9 cellular contexts compared by ENCODE assay signal in the genomic region with DNA sequence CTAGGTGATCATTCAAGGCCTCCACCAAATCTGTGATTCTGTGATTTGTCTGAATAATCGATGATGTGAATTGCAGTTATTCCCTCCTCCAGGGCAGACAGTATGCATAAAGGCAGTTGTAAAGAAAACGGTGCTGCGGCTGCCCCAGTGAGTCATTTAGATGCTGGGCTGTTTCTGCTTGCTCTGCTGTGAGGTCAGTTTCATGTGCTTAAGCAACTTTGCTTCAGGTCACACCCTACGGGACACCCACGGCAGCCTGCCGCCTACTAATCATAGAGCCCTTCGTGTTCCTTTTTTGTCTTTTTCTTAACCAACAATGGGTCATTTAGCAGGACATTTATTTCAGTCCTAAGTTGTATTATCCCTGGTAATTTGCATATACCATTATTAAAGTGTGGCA.
A peak's percentile ranks its signal among the peaks of the same experiment; 100 is the strongest.
DNase-seq lines count a peak whose midpoint lies in the region; ATAC-seq, FAIRE-seq and TF ChIP-seq lines count a peak whose summit lies in the region.
"Had no signal": no experiment of that assay in that cellular context is flagged by ENCODE, and none has a peak within 500 bp of the region (broad histone marks: within the 10 kb centered on the region; RNA-seq: fewer than 3 reads in every experiment).

No MANE protein-coding gene starts in this region.

- ATAC-seq in foreskin keratinocyte (peak; percentile 76), HG03139 (IDR thresholded peaks at IDR 0.05; ENCODE audit: unreplicated experiment) (no peak), omental fat pad (ENCODE audit: low FRiP score) (no peak)
- ATAC-seq: T-cell had no signal

- no peak for FAIRE-seq in D721Med (lab: Jason Lieb, UNC)
- FAIRE-seq: colon had no signal

- no peak for TF ChIP-seq POLR2A in spleen (IDR thresholded peaks at IDR 0.05)

- CTCF ChIA-PET in HEK293 (lab: Yijun Ruan, JAX) = no interaction called here

- peak; percentile 43 for DNase-seq in SW480 (ENCODE audit: low spot score)
- peak; percentile 43 to 80 for DNase-seq in foreskin keratinocyte
- peak; percentile 63 for DNase-seq in spleen
- DNase-seq in D721Med (ENCODE audit: insufficient read length, low spot score) = no peak
- no peak for DNase-seq in omental fat pad (ENCODE audit: low spot score)

- TF ChIP-seq CTCF in HEK293 (tag by site-specific recombination; IDR thresholded peaks at IDR 0.05) (no peak), foreskin keratinocyte (conservative IDR thresholded peaks at IDR 0.05) (no peak), spleen (IDR thresholded peaks at IDR 0.05 in 8 of 11, conservative IDR thresholded peaks at IDR 0.05 in 3 of 11) (no peak), D721Med (IDR thresholded peaks at IDR 0.05; ENCODE audit: insufficient read depth, missing control alignments) (no peak), omental fat pad (IDR thresholded peaks at IDR 0.05) (no peak)

- H3K4me1 ChIP-seq in HEK293 (ENCODE audit: control insufficient read depth, insufficient read depth, low read length) = no peaks in the 10 kb centered on the region
- no peaks in the 10 kb centered on the region for H3K4me1 ChIP-seq in foreskin keratinocyte
- H3K4me1 ChIP-seq in spleen = peaks cover 0 to 6% (median 0%) of the 10 kb centered on the region in 6 donors

- 38 to 86% (median 63%) methylated on average over 7 of the region's 7 CpGs for WGBS in spleen, 5 donors

- intact Hi-C loops in spleen (cut with DNase I; ENCODE audit: low total_unique reads) = no loop called here

- H3K27me3 ChIP-seq in foreskin keratinocyte (no peaks in the 10 kb centered on the region), spleen (replicated peaks in 1 of 7) (no peaks in the 10 kb centered on the region)

- no peaks in the 10 kb centered on the region for H3K9me3 ChIP-seq in HEK293 (ENCODE audit: control insufficient read depth, insufficient read depth, low read depth, low read length)
- no peaks in the 10 kb centered on the region for H3K9me3 ChIP-seq in spleen

- H3K27ac ChIP-seq in HEK293 (ENCODE audit: extremely low read depth, low read depth, low read length) (no peak overlapping the region), foreskin keratinocyte (no peak overlapping the region), spleen (no peak overlapping the region)

- no peaks in the 10 kb centered on the region for H3K36me3 ChIP-seq in HEK293 (ENCODE audit: control insufficient read depth in 2 of 2, insufficient read depth in 1 of 2, low read length in 2 of 2)
- H3K36me3 ChIP-seq in spleen = no peaks in the 10 kb centered on the region

- H3K4me3 ChIP-seq in HEK293 (ENCODE audit: low read depth, low read length) (no peak overlapping the region), spleen (no peak overlapping the region)

- POLR2A ChIA-PET in HEK293 (lab: Yijun Ruan, JAX) = no interaction called here

TF ChIP-seq in HEK293, 187 proteins besides CTCF, POLR2A, EP300 and RAD21:
- TF ChIP-seq ZNF223 (tag by site-specific recombination; IDR thresholded peaks at IDR 0.05) (no peak), ZFHX2 (tag by site-specific recombination; conservative IDR thresholded peaks at IDR 0.05) (peak; percentile 41; the same call in 1 of the 2 replicates), ZFP37 (tag by site-specific recombination; IDR thresholded peaks at IDR 0.05) (no peak)
- TF ChIP-seq, protein P1, sequence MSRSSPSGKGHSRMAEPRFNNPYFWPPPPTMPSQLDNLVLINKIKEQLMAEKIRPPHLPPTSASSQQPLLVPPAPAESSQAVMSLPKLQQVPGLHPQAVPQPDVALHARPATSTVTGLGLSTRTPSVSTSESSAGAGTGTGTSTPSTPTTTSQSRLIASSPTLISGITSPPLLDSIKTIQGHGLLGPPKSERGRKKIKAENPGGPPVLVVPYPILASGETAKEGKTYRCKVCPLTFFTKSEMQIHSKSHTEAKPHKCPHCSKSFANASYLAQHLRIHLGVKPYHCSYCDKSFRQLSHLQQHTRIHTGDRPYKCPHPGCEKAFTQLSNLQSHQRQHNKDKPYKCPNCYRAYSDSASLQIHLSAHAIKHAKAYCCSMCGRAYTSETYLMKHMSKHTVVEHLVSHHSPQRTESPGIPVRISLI (tag by site-specific recombination; IDR thresholded peaks at IDR 0.05) = no peak

Comparison
In these comparisons a context has a peak if more than half of its experiments do, and no peak if none do; other contexts are left out.
1. DNase-seq: peak in SW480 (single experiment), foreskin keratinocyte (2 of 2) and spleen (single experiment); none in D721Med (single experiment) and omental fat pad (single experiment).